In the genomic region with DNA sequence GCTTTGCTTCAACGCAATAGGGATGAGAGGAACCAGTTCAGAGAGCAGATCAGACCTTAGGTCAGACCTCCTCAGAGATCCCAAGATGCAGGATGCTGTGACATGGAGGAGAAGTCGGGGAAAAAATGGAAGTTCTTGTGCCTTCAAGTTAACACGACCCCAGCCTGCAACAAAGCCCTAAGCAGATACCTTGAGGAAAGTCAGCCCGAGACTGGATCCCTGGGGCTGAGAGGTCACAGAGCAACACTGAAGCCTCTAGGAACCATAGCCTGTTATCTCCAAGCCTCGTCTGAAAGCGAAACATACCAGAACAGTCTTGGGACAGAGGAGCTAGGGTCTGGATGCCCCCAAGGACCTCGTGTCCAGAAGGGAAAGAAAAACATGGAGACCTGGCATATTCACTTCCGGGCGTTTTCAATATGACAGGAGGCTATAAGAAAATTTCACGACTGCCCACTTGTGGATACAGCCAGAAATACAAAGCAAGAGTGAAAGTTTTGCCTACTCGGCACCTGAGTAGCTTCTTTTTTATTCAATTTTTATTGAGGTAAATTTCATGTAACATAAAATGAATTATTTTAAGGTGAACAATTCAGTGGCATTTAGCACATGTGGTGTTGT, we compare ENCODE assay signal across 7 cellular contexts. TPM values are rescaled to one million over a fixed set of nuclear protein-coding genes. Genes with fewer than 3 reads are reported as not detected.
"Had no signal": no experiment of that assay in that cellular context is flagged by ENCODE, and none has a peak within 500 bp of the region (broad histone marks: within the 10 kb centered on the region; RNA-seq: fewer than 3 reads in every experiment).

No MANE protein-coding gene starts in this region.

RNA-seq across cellular contexts. Expression of a gene that starts 18.3 kb away (rescaled TPM):
- total RNA-seq: HT-29, LHCN-M2, MCF 10A, OCI-LY7, PC-3, SK-MEL-5 had no signal
- polyA plus RNA-seq: SK-N-SH had no signal

RNA-seq across cellular contexts. Expression of a gene that starts 19.5 kb away (rescaled TPM):
- total RNA-seq: HT-29, LHCN-M2, MCF 10A, OCI-LY7, PC-3, SK-MEL-5 had no signal
- polyA plus RNA-seq: SK-N-SH had no signal

RNA-seq across cellular contexts. Expression of a gene that starts 55.9 kb away (rescaled TPM):
- total RNA-seq: HT-29, LHCN-M2, MCF 10A, OCI-LY7, SK-MEL-5 had no signal
- polyA plus RNA-seq: SK-N-SH had no signal

RNA-seq across cellular contexts. Expression of a gene that starts 56.5 kb away (rescaled TPM):
- total RNA-seq: HT-29, LHCN-M2, MCF 10A, PC-3 had no signal
- polyA plus RNA-seq: SK-N-SH had no signal

RNA-seq across cellular contexts. Expression of a gene that starts 56.7 kb away (rescaled TPM):
- total RNA-seq: HT-29, LHCN-M2, MCF 10A, OCI-LY7, PC-3, SK-MEL-5 had no signal
- polyA plus RNA-seq: SK-N-SH had no signal
